7 cellular contexts compared by ENCODE assay signal in the genomic region with DNA sequence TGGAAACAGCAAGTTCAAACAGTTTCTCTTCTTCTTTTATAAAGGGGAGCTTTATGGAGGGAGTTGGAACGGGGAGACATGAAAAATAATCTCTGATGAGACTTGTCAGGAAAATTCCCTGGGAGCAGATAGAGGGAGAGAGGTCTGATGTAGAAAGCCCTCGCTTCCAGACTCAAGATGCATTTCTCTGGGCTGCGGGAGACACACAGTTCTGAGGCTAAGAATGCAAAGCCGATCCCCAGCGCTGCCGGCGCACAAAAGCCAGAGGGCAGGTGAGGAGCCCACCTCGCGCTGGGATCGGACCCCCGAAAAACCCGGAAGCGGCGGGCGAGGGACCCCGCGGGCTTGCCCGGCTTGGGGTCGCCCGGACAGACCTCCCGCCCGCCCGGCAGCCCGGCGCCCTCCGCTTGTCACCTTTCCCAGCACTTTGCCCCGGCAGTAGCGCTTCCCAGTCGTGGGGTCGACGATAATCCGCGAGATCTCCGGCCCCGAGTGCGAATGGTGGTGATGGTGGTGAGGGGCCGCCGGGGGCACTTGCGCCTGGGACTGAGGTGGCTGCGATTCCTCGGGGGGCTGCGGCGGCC. TPM values are rescaled to one million over a fixed set of nuclear protein-coding genes. Genes with fewer than 3 reads are reported as not detected.
DNase-seq lines count a peak whose midpoint lies in the region; ATAC-seq, FAIRE-seq and TF ChIP-seq lines count a peak whose summit lies in the region.

No MANE protein-coding gene starts in this region.

- H3K9me3 ChIP-seq in WERI-Rb-1 (ENCODE audit: severe bottlenecking) (no peaks in the 10 kb centered on the region), endothelial cell of umbilical vein (replicated peaks; ENCODE audit: control insufficient read depth, insufficient read depth, low read length) (no peaks in the 10 kb centered on the region)

- H3K4me1 ChIP-seq in endothelial cell of umbilical vein (ENCODE audit: control insufficient read depth, extremely low read depth, insufficient read depth, low read length): peaks cover 38% of the 10 kb centered on the region
- H3K4me1 ChIP-seq in urinary bladder (ENCODE audit: insufficient read depth): no peaks in the 10 kb centered on the region

- peaks cover 53% of the 10 kb centered on the region for H3K79me2 ChIP-seq in endothelial cell of umbilical vein (ENCODE audit: control insufficient read depth, insufficient read depth, low read length)

- H3K4me3 ChIP-seq in WERI-Rb-1 (ENCODE audit: low read depth, low read length) (peak overlapping the region; percentile 86), endothelial cell of umbilical vein (replicated peaks in 1 of 3; ENCODE audit: insufficient read depth in 1 of 3, low read depth in 1 of 3, low read length in 3 of 3) (peak overlapping the region; percentile 92 to 100 (median 94)), urinary bladder (ENCODE audit: low read depth, low read length) (peak overlapping the region; percentile 71)

- POLR2A ChIA-PET in endothelial cell of umbilical vein (lab: Charles Lee): interaction anchor here (0.8 to 3.8 kb wide), 22 partner anchors 9 to 1161 kb away, joined by 3 to 50 read pairs (median 6); no protein-coding TSS in a partner anchor

- H4K20me1 ChIP-seq in endothelial cell of umbilical vein (replicated peaks; ENCODE audit: control insufficient read depth, extremely low read depth, insufficient read depth, low read length): peaks cover 11% of the 10 kb centered on the region

- no peak for FAIRE-seq in endothelial cell of umbilical vein (lab: Jason Lieb, UNC)

- DNase-seq in WERI-Rb-1 (no peak), endothelial cell of umbilical vein (ENCODE audit: low read depth, low spot score) (peak; percentile 46), mucosa of gallbladder (ENCODE audit: low spot score) (peak; percentile 18), DMS114 treated with DMSO at 0.1 percent for 48 hours (lab: John Stamatoyannopoulos, UW; ENCODE audit: unreplicated experiment) (no peak)

- intact Hi-C loops in endothelial cell of umbilical vein (cut with micrococcal nuclease): loop anchor here (2.0 to 5.0 kb wide), 2 partner anchors 142 to 187 kb away; no protein-coding TSS in a partner anchor

- H3K9me1 ChIP-seq in endothelial cell of umbilical vein (replicated peaks; ENCODE audit: control insufficient read depth, extremely low read depth, insufficient read depth, low read length): no peaks in the 10 kb centered on the region

- under 1% methylated on average over 43 of the region's 43 CpGs for WGBS in urinary bladder

- BruUV-seq in endothelial cell of umbilical vein (replicated peaks; lab: Mats Ljungman, UMichigan): no TSS peak

- CTCF ChIA-PET in endothelial cell of umbilical vein (lab: Charles Lee): interaction anchor here (1.0 to 6.2 kb wide), 20 partner anchors 11 to 1161 kb away, joined by 3 to 260 read pairs (median 6); no protein-coding TSS in a partner anchor

- peak overlapping the region; percentile 98 for H3K9ac ChIP-seq in endothelial cell of umbilical vein (replicated peaks; ENCODE audit: extremely low read depth, insufficient read depth, low read length)

- H3K36me3 ChIP-seq in WERI-Rb-1 (peaks cover 13% of the 10 kb centered on the region), endothelial cell of umbilical vein (ENCODE audit: control insufficient read depth in 2 of 2, extremely low read depth in 1 of 2, insufficient read depth in 2 of 2, low read length in 2 of 2) (peaks cover 24 to 36% of the 10 kb centered on the region in 2 experiments), urinary bladder (ENCODE audit: insufficient read depth) (no peaks in the 10 kb centered on the region)

- dilution Hi-C loops in endothelial cell of umbilical vein (cut with MboI; ENCODE audit: extremely low pct_ligation_motif_present, low sequenced_read_pairs): loop anchor here (25.0 kb wide), 2 partner anchors 672 to 972 kb away; partner anchors contain the start of gene ACTBL2

- H3K27me3 ChIP-seq in WERI-Rb-1 (ENCODE audit: insufficient read depth, low read depth, severe bottlenecking) (no peaks in the 10 kb centered on the region), endothelial cell of umbilical vein (ENCODE audit: control insufficient read depth in 2 of 2, insufficient read depth in 2 of 2, low read length in 2 of 2) (no peaks in the 10 kb centered on the region)

- TF ChIP-seq CTCF in WERI-Rb-1 (IDR thresholded peaks at IDR 0.05; ENCODE audit: low read depth, low read length): no peak
- TF ChIP-seq CTCF in endothelial cell of umbilical vein (IDR thresholded peaks at IDR 0.05; ENCODE audit: extremely low read depth in 1 of 2, insufficient read depth in 1 of 2, low read depth in 1 of 2, low read length in 2 of 2): no peak

- no peak overlapping the region for H3K27ac ChIP-seq in WERI-Rb-1
- H3K27ac ChIP-seq in endothelial cell of umbilical vein (ENCODE audit: insufficient read depth, low read depth, low read length): peak overlapping the region; percentile 87
- H3K27ac ChIP-seq in urinary bladder (ENCODE audit: low read depth): peak overlapping the region; percentile 78

- peak overlapping the region; percentile 95 for H3K4me2 ChIP-seq in endothelial cell of umbilical vein (ENCODE audit: insufficient read depth, low read length)

- no peak overlapping the region for H2AFZ ChIP-seq in endothelial cell of umbilical vein (ENCODE audit: low read depth, low read length)

- ATAC-seq in GM18498 (IDR thresholded peaks at IDR 0.05; ENCODE audit: unreplicated experiment) (peak; percentile 6), HG03280 (IDR thresholded peaks at IDR 0.05; ENCODE audit: unreplicated experiment) (peak; percentile 3)

- TF ChIP-seq POLR2A in endothelial cell of umbilical vein (IDR thresholded peaks at IDR 0.05; ENCODE audit: low read depth, low read length): peak; percentile 6

TF ChIP-seq in endothelial cell of umbilical vein, 7 proteins besides CTCF, POLR2A, EP300 and RAD21:
- no peak for TF ChIP-seq GATA2 (IDR thresholded peaks at IDR 0.05; ENCODE audit: insufficient read depth, insufficient read length, low read depth, low read length)
- TF ChIP-seq, protein P1, sequence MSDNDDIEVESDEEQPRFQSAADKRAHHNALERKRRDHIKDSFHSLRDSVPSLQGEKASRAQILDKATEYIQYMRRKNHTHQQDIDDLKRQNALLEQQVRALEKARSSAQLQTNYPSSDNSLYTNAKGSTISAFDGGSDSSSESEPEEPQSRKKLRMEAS (IDR thresholded peaks at IDR 0.05; ENCODE audit: insufficient read depth, insufficient read length): no peak
- TF ChIP-seq POLR2AphosphoS5 (IDR thresholded peaks at IDR 0.05; ENCODE audit: insufficient read depth, low read depth, low read length): no peak
- no peak for TF ChIP-seq EZH2 (IDR thresholded peaks at IDR 0.05; ENCODE audit: borderline replicate concordance, low read depth, low read length, severe bottlenecking)
- TF ChIP-seq JUN (IDR thresholded peaks at IDR 0.05; ENCODE audit: borderline replicate concordance, insufficient read depth, insufficient read length, low read depth): no peak

RNA-seq across cellular contexts. Expression of gene PLK2, which starts 0.5 kb away (rescaled TPM):
- 186 and 250 TPM in 2 replicates for total RNA-seq in endothelial cell of umbilical vein
- polyA plus RNA-seq in endothelial cell of umbilical vein: 187 and 199 TPM in 2 replicates
- polyA plus RNA-seq in endothelial cell of umbilical vein (2011; cell fraction: cytosol; rRNA removed): 140 and 149 TPM in 2 replicates
- 844 and 892 TPM in 2 replicates for polyA plus RNA-seq in endothelial cell of umbilical vein (2011; cell fraction: nucleus; rRNA removed)
- polyA plus RNA-seq in endothelial cell of umbilical vein (2012): 403 and 476 TPM in 2 replicates
- polyA minus RNA-seq in endothelial cell of umbilical vein: 412 and 539 TPM in 2 replicates
- polyA minus RNA-seq in endothelial cell of umbilical vein (2011; cell fraction: cytosol; rRNA and poly(A)+ RNA removed): 70.1 TPM
- 1,729 and 1,944 TPM in 2 replicates for polyA minus RNA-seq in endothelial cell of umbilical vein (2011; cell fraction: nucleus; rRNA and poly(A)+ RNA removed)
- total RNA-seq in mucosa of gallbladder: 34.9 TPM
- 212 TPM for total RNA-seq in urinary bladder
- 27.6 TPM for polyA plus RNA-seq in urinary bladder

RNA-seq across cellular contexts. Expression of gene GAPT, which starts 31.9 kb away (rescaled TPM):
- total RNA-seq in endothelial cell of umbilical vein: not detected in 2 replicates
- polyA plus RNA-seq in endothelial cell of umbilical vein: not detected in 2 replicates
- polyA plus RNA-seq in endothelial cell of umbilical vein (2011; cell fraction: cytosol; rRNA removed): not detected in 2 replicates
- not detected in 2 replicates for polyA plus RNA-seq in endothelial cell of umbilical vein (2011; cell fraction: nucleus; rRNA removed)
- polyA plus RNA-seq in endothelial cell of umbilical vein (2012): not detected in 2 replicates
- not detected in 2 replicates for polyA minus RNA-seq in endothelial cell of umbilical vein
- not detected for polyA minus RNA-seq in endothelial cell of umbilical vein (2011; cell fraction: cytosol; rRNA and poly(A)+ RNA removed)
- not detected in 2 replicates for polyA minus RNA-seq in endothelial cell of umbilical vein (2011; cell fraction: nucleus; rRNA and poly(A)+ RNA removed)
- total RNA-seq in mucosa of gallbladder: 4.7 TPM
- 3.0 TPM for total RNA-seq in urinary bladder
- polyA plus RNA-seq in urinary bladder: 0.79 TPM

Comparison
In these comparisons a context has a peak if more than half of its experiments do, and no peak if none do; other contexts are left out.
1. DNase-seq: peak in endothelial cell of umbilical vein (single experiment) and mucosa of gallbladder (single experiment); none in WERI-Rb-1 (single experiment) and DMS114 treated with DMSO at 0.1 percent for 48 hours (single experiment).
2. Peak in every context shown above with its lines, with median percentiles within 50 percentile points of each other: H3K4me3 ChIP-seq.